ENCODE assay signal across 10 cellular contexts in genomic region chr4:85557016-85557901, GRCh38.
DNase-seq lines count a peak whose midpoint lies in the region; ATAC-seq and TF ChIP-seq lines count a peak whose summit lies in the region.
"Had no signal": no experiment of that assay in that cellular context is flagged by ENCODE, and none has a peak within 500 bp of the region (broad histone marks: within the 10 kb centered on the region; RNA-seq: fewer than 3 reads in every experiment).

No MANE protein-coding gene starts in this region.

- H3K36me3 ChIP-seq in mammary epithelial cell (ENCODE audit: insufficient read depth, low read length) = no peaks in the 10 kb centered on the region
- H3K36me3 ChIP-seq in Caco-2 (ENCODE audit: control insufficient read depth, insufficient read depth, low read length) = no peaks in the 10 kb centered on the region
- H3K36me3 ChIP-seq: right lobe of liver had no signal

- no peak overlapping the region for H3K4me3 ChIP-seq in mammary epithelial cell (replicated peaks in 1 of 3; ENCODE audit: insufficient read depth in 1 of 3, low read depth in 2 of 3, low read length in 3 of 3)
- H3K4me3 ChIP-seq in Caco-2 (ENCODE audit: low read depth, low read length) = no peak overlapping the region
- H3K4me3 ChIP-seq: right lobe of liver had no signal

- peak; percentile 85 for ATAC-seq in GM18511 (IDR thresholded peaks at IDR 0.05; ENCODE audit: unreplicated experiment)
- peak; percentile 84 for ATAC-seq in GM21423 (IDR thresholded peaks at IDR 0.05; ENCODE audit: unreplicated experiment)
- ATAC-seq in HG03135 (IDR thresholded peaks at IDR 0.05; ENCODE audit: unreplicated experiment) = peak; percentile 73
- ATAC-seq in esophagus mucosa = peak; percentile 53

- BruUV-seq in mammary epithelial cell (replicated peaks; lab: Mats Ljungman, UMichigan) (no TSS peak), Caco-2 (replicated peaks; lab: Mats Ljungman, UMichigan) (no TSS peak)

- no peaks in the 10 kb centered on the region for H4K20me1 ChIP-seq in mammary epithelial cell (ENCODE audit: insufficient read depth, low read length)

- no peak overlapping the region for H3K27ac Mint-ChIP-seq in Caco-2 (ENCODE audit: unreplicated experiment)

- in situ Hi-C loops in mammary epithelial cell (cut with MboI; ENCODE audit: low sequenced_read_pairs in 2 of 2) = no loop called here

- no peak overlapping the region for H3K9ac ChIP-seq in mammary epithelial cell (ENCODE audit: insufficient read depth, low read length)

- H3K9me3 ChIP-seq in mammary epithelial cell (replicated peaks; ENCODE audit: insufficient read depth, low read length) = peaks cover 3% of the 10 kb centered on the region
- H3K9me3 ChIP-seq in Caco-2 = no peaks in the 10 kb centered on the region
- H3K9me3 ChIP-seq: right lobe of liver had no signal

- TF ChIP-seq CTCF in mammary epithelial cell (conservative IDR thresholded peaks at IDR 0.05 in 1 of 2, IDR thresholded peaks at IDR 0.05 in 1 of 2; ENCODE audit: extremely low read depth in 1 of 2, insufficient read depth in 1 of 2, low read depth in 1 of 2, low read length in 2 of 2) = no peak
- TF ChIP-seq CTCF in Caco-2 (IDR thresholded peaks at IDR 0.05; ENCODE audit: insufficient read depth in 1 of 2, low read depth in 1 of 2, low read length in 1 of 2, severe bottlenecking in 1 of 2, unreplicated experiment in 1 of 2) = no peak

- POLR2A ChIA-PET in Caco-2 (lab: Charles Lee) = no interaction called here

- peaks cover 14% of the 10 kb centered on the region for H3K9me3 Mint-ChIP-seq in Caco-2 (ENCODE audit: unreplicated experiment)

- dilution Hi-C loops in mammary epithelial cell (cut with HindIII; ENCODE audit: low sequenced_read_pairs) = no loop called here

- no peak overlapping the region for H3K27ac ChIP-seq in mammary epithelial cell (ENCODE audit: insufficient read depth, low read depth, low read length)
- H3K27ac ChIP-seq: HL-60, right lobe of liver had no signal

- intact Hi-C loops in mammary epithelial cell (cut with micrococcal nuclease) = no loop called here
- intact Hi-C loops in Caco-2 (cut with micrococcal nuclease; ENCODE audit: unreplicated experiment) = no loop called here

- WGBS in mammary epithelial cell (ENCODE audit: low coverage, missing lambda C conversion rate) = 81% methylated on average over 5 of the region's 6 CpGs

- no peaks in the 10 kb centered on the region for H3K4me1 Mint-ChIP-seq in Caco-2 (ENCODE audit: low read depth, unreplicated experiment)

- no peak overlapping the region for H3K4me2 ChIP-seq in mammary epithelial cell (ENCODE audit: insufficient read depth, low read depth, low read length)

- CTCF ChIA-PET in mammary epithelial cell (lab: Charles Lee; ENCODE audit: low non-redundant PET) = no interaction called here
- CTCF ChIA-PET in Caco-2 (lab: Charles Lee) = interaction anchor here (0.6 kb wide), 2 partner anchors 193 to 333 kb away, joined by 3 to 5 read pairs; no protein-coding TSS in a partner anchor

- peaks cover 7% of the 10 kb centered on the region for H3K27me3 Mint-ChIP-seq in Caco-2 (ENCODE audit: insufficient read depth, unreplicated experiment)

- no peaks in the 10 kb centered on the region for H3K79me2 ChIP-seq in mammary epithelial cell (ENCODE audit: insufficient read depth, low read length)

- H3K4me1 ChIP-seq in mammary epithelial cell (ENCODE audit: insufficient read depth, low read length) (no peaks in the 10 kb centered on the region), Caco-2 (no peaks in the 10 kb centered on the region)
- H3K4me1 ChIP-seq: right lobe of liver had no signal

- no peak overlapping the region for H3K4me3 Mint-ChIP-seq in Caco-2 (ENCODE audit: unreplicated experiment)

- DNase-seq in NCI-H1436 (lab: John Stamatoyannopoulos, UW) (no peak), mammary epithelial cell (no peak), DMS79 (lab: John Stamatoyannopoulos, UW) (no peak), Caco-2 (no peak)
- DNase-seq: right lobe of liver had no signal

- H2AFZ ChIP-seq in mammary epithelial cell (ENCODE audit: low read depth, low read length) = no peak overlapping the region

- H3K27me3 ChIP-seq in mammary epithelial cell (ENCODE audit: insufficient read depth, low read length) = no peaks in the 10 kb centered on the region
- H3K27me3 ChIP-seq in Caco-2 (replicated peaks; ENCODE audit: control insufficient read depth, insufficient read depth, low read length) = no peaks in the 10 kb centered on the region
- H3K27me3 ChIP-seq: right lobe of liver had no signal

- H3K36me3 Mint-ChIP-seq in Caco-2 (ENCODE audit: insufficient read depth, unreplicated experiment) = no peaks in the 10 kb centered on the region
